Comparison of ENCODE assay signal across 29 cellular contexts in the genomic region with DNA sequence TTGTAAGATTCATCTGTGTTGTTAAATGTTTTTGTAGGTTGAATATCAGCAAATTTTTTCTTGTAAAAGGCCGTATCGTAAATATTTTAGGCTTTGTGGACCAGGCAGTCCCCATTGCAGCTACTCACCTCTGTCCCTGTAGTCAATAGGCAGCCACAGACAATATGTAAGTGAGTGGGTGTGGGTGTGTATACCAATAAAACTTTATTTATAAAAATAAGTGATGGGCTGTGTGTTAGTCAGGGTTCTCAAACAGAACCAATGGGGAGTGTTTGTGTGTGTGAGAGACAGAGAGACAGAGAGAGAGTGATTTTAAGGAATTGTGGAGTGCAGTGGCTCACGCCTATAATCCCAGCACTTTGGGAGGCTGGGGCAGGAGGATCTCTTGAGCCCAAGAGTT.
"Had no signal": no experiment of that assay in that cellular context is flagged by ENCODE, and none has a peak within 500 bp of the region (broad histone marks: within the 10 kb centered on the region; RNA-seq: fewer than 3 reads in every experiment).

No MANE protein-coding gene starts in this region.

- H3K9me3 Mint-ChIP-seq: natural killer cell; nephron; neural progenitor cell; stimulated activated naive B cell treated with anti-CD40 and anti-IgM and Interleukin-4, amounts not matched to agents 10 μg/mL and 1 μg/mL and 100 μg/mL, for 72 hours; stimulated activated naive CD8-positive, alpha-beta T cell treated with anti-CD3 and anti-CD28 coated beads, Interleukin-15, Interleukin-2, amounts not matched to agents 100 ng/mL and 50 ng/mL, for 24 hours had no signal

- H3K36me3 ChIP-seq: neural progenitor cell, ovary, spleen, stomach, thoracic aorta, thyroid gland, tibial nerve, upper lobe of left lung, vagina had no signal

- H3K27me3 Mint-ChIP-seq: stimulated activated naive CD8-positive, alpha-beta T cell treated with anti-CD3 and anti-CD28 coated beads, Interleukin-15, Interleukin-2, amounts not matched to agents 100 ng/mL and 50 ng/mL, for 24 hours had no signal

- FAIRE-seq: urothelium cell line had no signal

- H3K27me3 ChIP-seq: ovary, spleen, stomach, thyroid gland, tibial nerve, upper lobe of left lung, vagina had no signal

- H3K4me3 Mint-ChIP-seq: natural killer cell; nephron; neural progenitor cell; stimulated activated effector memory CD8-positive, alpha-beta T cell treated with anti-CD3 and anti-CD28 coated beads, Interleukin-12 subunit alpha, Interleukin-12 subunit beta, amount 100 ng/mL, for 72 hours; stimulated activated naive B cell treated with anti-CD40 and anti-IgM and Interleukin-4, amounts not matched to agents 10 μg/mL and 1 μg/mL and 100 μg/mL, for 72 hours; stimulated activated naive CD8-positive, alpha-beta T cell treated with anti-CD3 and anti-CD28 coated beads, Interleukin-15, Interleukin-2, amounts not matched to agents 100 ng/mL and 50 ng/mL, for 24 hours had no signal

- H2AFZ ChIP-seq: neural progenitor cell, parathyroid adenoma had no signal

- H3K4me1 Mint-ChIP-seq: natural killer cell; nephron; neural progenitor cell; stimulated activated naive B cell treated with anti-CD40 and anti-IgM and Interleukin-4, amounts not matched to agents 10 μg/mL and 1 μg/mL and 100 μg/mL, for 72 hours had no signal

- H3K4me2 ChIP-seq: neural progenitor cell, smooth muscle cell had no signal

- H3K9ac ChIP-seq: neural progenitor cell, parathyroid adenoma had no signal

- DNase-seq: natural killer cell; occipital lobe; ovary; psoas muscle; spleen; stimulated activated CD4-positive, alpha-beta T cell treated with anti-CD3 and anti-CD28 coated beads, Interleukin-12 subunit alpha, Interleukin-12 subunit beta, amount 100 ng/mL, for 4 hours; stimulated activated CD4-positive, alpha-beta T cell treated with anti-CD3 and anti-CD28 coated beads, Interleukin-2, amount 100 ng/mL, for 24 hours; stimulated activated CD4-positive, alpha-beta T cell treated with anti-CD3 and anti-CD28 coated beads, Interleukin-2, amount 100 ng/mL, for 48 hours; stimulated activated CD4-positive, alpha-beta T cell treated with anti-CD3 and anti-CD28 coated beads, Interleukin-4, amount 100 ng/mL, for 24 hours; stimulated activated naive B cell treated with anti-CD40 and anti-IgM and Interleukin-4, amounts not matched to agents 10 μg/mL and 1 μg/mL and 100 μg/mL, for 72 hours; stimulated activated naive CD4-positive, alpha-beta T cell treated with Interleukin-2 at 50 U/mL for 16 hours; stomach; thyroid gland; trophoblast cell had no signal

- H3K27ac ChIP-seq: neural progenitor cell, ovary, parathyroid adenoma, psoas muscle, skin epidermis, spleen, stomach, thoracic aorta, thyroid gland, tibial nerve, upper lobe of left lung, vagina had no signal

- H3K4me3 ChIP-seq: neural progenitor cell, ovary, psoas muscle, skin epidermis, smooth muscle cell, spleen, stomach, thoracic aorta, thyroid gland, tibial nerve, upper lobe of left lung, vagina had no signal

- H3K79me2 ChIP-seq: parathyroid adenoma had no signal

- ATAC-seq: natural killer cell; psoas muscle; right cardiac atrium; sciatic nerve; stimulated activated effector memory CD8-positive, alpha-beta T cell treated with anti-CD3 and anti-CD28 coated beads, Interleukin-12 subunit alpha, Interleukin-12 subunit beta, amount 100 ng/mL, for 72 hours; stimulated activated naive B cell treated with anti-CD40 and anti-IgM and Interleukin-4, amounts not matched to agents 10 μg/mL and 1 μg/mL and 100 μg/mL, for 72 hours had no signal

- H3K36me3 Mint-ChIP-seq: natural killer cell; neural progenitor cell; stimulated activated effector memory CD8-positive, alpha-beta T cell treated with anti-CD3 and anti-CD28 coated beads, Interleukin-12 subunit alpha, Interleukin-12 subunit beta, amount 100 ng/mL, for 72 hours; stimulated activated naive B cell treated with anti-CD40 and anti-IgM and Interleukin-4, amounts not matched to agents 10 μg/mL and 1 μg/mL and 100 μg/mL, for 72 hours had no signal

- H3K27ac Mint-ChIP-seq: natural killer cell; nephron; neural progenitor cell; progenitor cell of endocrine pancreas; stimulated activated effector memory CD8-positive, alpha-beta T cell treated with anti-CD3 and anti-CD28 coated beads, Interleukin-12 subunit alpha, Interleukin-12 subunit beta, amount 100 ng/mL, for 72 hours; stimulated activated naive B cell treated with anti-CD40 and anti-IgM and Interleukin-4, amounts not matched to agents 10 μg/mL and 1 μg/mL and 100 μg/mL, for 72 hours; stimulated activated naive CD8-positive, alpha-beta T cell treated with anti-CD3 and anti-CD28 coated beads, Interleukin-15, Interleukin-2, amounts not matched to agents 100 ng/mL and 50 ng/mL, for 24 hours had no signal

- H3K9me3 ChIP-seq: ovary, psoas muscle, spleen, stomach, thoracic aorta, thyroid gland, tibial nerve, upper lobe of left lung, vagina had no signal

- H3K4me1 ChIP-seq: neural progenitor cell, parathyroid adenoma had no signal
